ENCODE assay signal across 9 cellular contexts in genomic region chr6:12608016-12608860, GRCh38.
DNase-seq lines count a peak whose midpoint lies in the region; ATAC-seq, FAIRE-seq and TF ChIP-seq lines count a peak whose summit lies in the region.
"Had no signal": no experiment of that assay in that cellular context is flagged by ENCODE, and none has a peak within 500 bp of the region (broad histone marks: within the 10 kb centered on the region; RNA-seq: fewer than 3 reads in every experiment).

No MANE protein-coding gene starts in this region.

- H3K27ac ChIP-seq in endothelial cell of umbilical vein (ENCODE audit: insufficient read depth, low read depth, low read length) (peak overlapping the region; percentile 70), prostate gland (no peak overlapping the region)
- H3K27ac ChIP-seq: pancreas had no signal

- TF ChIP-seq POLR2A in endothelial cell of umbilical vein (IDR thresholded peaks at IDR 0.05; ENCODE audit: low read depth, low read length) (no peak), prostate gland (IDR thresholded peaks at IDR 0.05) (no peak)

- H3K4me1 Mint-ChIP-seq in effector memory CD8-positive, alpha-beta T cell (ENCODE audit: low read depth in 2 of 2) = no peaks in the 10 kb centered on the region
- peaks cover 1% of the 10 kb centered on the region for H3K4me1 Mint-ChIP-seq in glutamatergic neuron (ENCODE audit: low read depth, unreplicated experiment)

- H3K4me3 Mint-ChIP-seq in effector memory CD8-positive, alpha-beta T cell = no peak overlapping the region
- no peak overlapping the region for H3K4me3 Mint-ChIP-seq in glutamatergic neuron (ENCODE audit: unreplicated experiment)

- H3K9me3 ChIP-seq in endothelial cell of umbilical vein (replicated peaks; ENCODE audit: control insufficient read depth, insufficient read depth, low read length) = no peaks in the 10 kb centered on the region
- H3K9me3 ChIP-seq in prostate gland = no peaks in the 10 kb centered on the region
- H3K9me3 ChIP-seq: pancreas had no signal

- no peak overlapping the region for H3K27ac Mint-ChIP-seq in effector memory CD8-positive, alpha-beta T cell
- H3K27ac Mint-ChIP-seq in glutamatergic neuron (ENCODE audit: unreplicated experiment) = no peak overlapping the region

- peak overlapping the region; percentile 41 for H3K9ac ChIP-seq in endothelial cell of umbilical vein (replicated peaks; ENCODE audit: extremely low read depth, insufficient read depth, low read length)

- peak overlapping the region; percentile 67 for H3K4me2 ChIP-seq in endothelial cell of umbilical vein (ENCODE audit: insufficient read depth, low read length)

- CTCF ChIA-PET in endothelial cell of umbilical vein (lab: Charles Lee) = interaction anchor here (1.0 to 10.9 kb wide), 9 partner anchors 68 to 1033 kb away, joined by 3 to 203 read pairs (median 4); partner anchors contain the start of gene EDN1

- no peaks in the 10 kb centered on the region for H3K36me3 ChIP-seq in endothelial cell of umbilical vein (ENCODE audit: control insufficient read depth in 2 of 2, extremely low read depth in 1 of 2, insufficient read depth in 2 of 2, low read length in 2 of 2)
- no peaks in the 10 kb centered on the region for H3K36me3 ChIP-seq in prostate gland
- H3K36me3 ChIP-seq in H7 (replicated peaks; ENCODE audit: control insufficient read depth, insufficient read depth, low read length) = no peaks in the 10 kb centered on the region
- H3K36me3 ChIP-seq: pancreas had no signal

- WGBS in prostate gland = 34% methylated on average over 8 of the region's 8 CpGs

- H3K4me1 ChIP-seq in endothelial cell of umbilical vein (ENCODE audit: control insufficient read depth, extremely low read depth, insufficient read depth, low read length) = peaks cover 21% of the 10 kb centered on the region
- no peaks in the 10 kb centered on the region for H3K4me1 ChIP-seq in prostate gland (replicated peaks)
- H3K4me1 ChIP-seq: pancreas had no signal

- peak overlapping the region in 1 of 3 experiments; percentile 4 for H3K4me3 ChIP-seq in endothelial cell of umbilical vein (replicated peaks in 1 of 3; ENCODE audit: insufficient read depth in 1 of 3, low read depth in 1 of 3, low read length in 3 of 3)
- no peak overlapping the region for H3K4me3 ChIP-seq in prostate gland
- H3K4me3 ChIP-seq in H7 (ENCODE audit: insufficient read depth, low read depth, low read length) = no peak overlapping the region
- H3K4me3 ChIP-seq: pancreas had no signal

- H2AFZ ChIP-seq in endothelial cell of umbilical vein (ENCODE audit: low read depth, low read length) = peak overlapping the region; percentile 24

- no peaks in the 10 kb centered on the region for H3K79me2 ChIP-seq in endothelial cell of umbilical vein (ENCODE audit: control insufficient read depth, insufficient read depth, low read length)

- intact Hi-C loops in endothelial cell of umbilical vein (cut with micrococcal nuclease) (loop anchor here (1.0 to 10.0 kb wide), 5 partner anchors 286 to 841 kb away; partner anchors contain the start of gene HIVEP1), prostate gland (cut with DNase I) (loop anchor here (10.0 kb wide), 2 partner anchors 953 to 1023 kb away; no protein-coding TSS in a partner anchor)

- H3K9me3 Mint-ChIP-seq in effector memory CD8-positive, alpha-beta T cell = no peaks in the 10 kb centered on the region
- no peaks in the 10 kb centered on the region for H3K9me3 Mint-ChIP-seq in glutamatergic neuron (ENCODE audit: unreplicated experiment)

- H3K9me1 ChIP-seq in endothelial cell of umbilical vein (replicated peaks; ENCODE audit: control insufficient read depth, extremely low read depth, insufficient read depth, low read length) = no peaks in the 10 kb centered on the region

- ATAC-seq in GM21515 (IDR thresholded peaks at IDR 0.05; ENCODE audit: unreplicated experiment) (peak; percentile 75), HG03565 (IDR thresholded peaks at IDR 0.05; ENCODE audit: unreplicated experiment) (peak; percentile 78)
- ATAC-seq in effector memory CD8-positive, alpha-beta T cell (replicated peaks) = no peak

- POLR2A ChIA-PET in endothelial cell of umbilical vein (lab: Charles Lee) = interaction anchor here (2.2 kb wide), 1 partner anchor 310 kb away, joined by 10 read pairs; no protein-coding TSS in a partner anchor

- peaks cover 10 to 21% of the 10 kb centered on the region in 2 donors for H3K27me3 Mint-ChIP-seq in effector memory CD8-positive, alpha-beta T cell
- no peaks in the 10 kb centered on the region for H3K27me3 Mint-ChIP-seq in glutamatergic neuron (ENCODE audit: unreplicated experiment)

- dilution Hi-C loops in endothelial cell of umbilical vein (cut with MboI; ENCODE audit: extremely low pct_ligation_motif_present, low sequenced_read_pairs) = no loop called here

- peaks cover 0 to 1% of the 10 kb centered on the region in 2 experiments for H3K27me3 ChIP-seq in endothelial cell of umbilical vein (ENCODE audit: control insufficient read depth in 2 of 2, insufficient read depth in 2 of 2, low read length in 2 of 2)
- H3K27me3 ChIP-seq in prostate gland (replicated peaks; ENCODE audit: insufficient read depth) = no peaks in the 10 kb centered on the region
- H3K27me3 ChIP-seq in H7 (ENCODE audit: control insufficient read depth, insufficient read depth, low read length) = no peaks in the 10 kb centered on the region
- H3K27me3 ChIP-seq: pancreas had no signal

- FAIRE-seq in endothelial cell of umbilical vein (lab: Jason Lieb, UNC) = peak; percentile 44
- FAIRE-seq: pancreas had no signal

- H3K36me3 Mint-ChIP-seq in effector memory CD8-positive, alpha-beta T cell (ENCODE audit: insufficient read depth) = no peaks in the 10 kb centered on the region
- H3K36me3 Mint-ChIP-seq in glutamatergic neuron (ENCODE audit: unreplicated experiment) = no peaks in the 10 kb centered on the region

- TF ChIP-seq CTCF in endothelial cell of umbilical vein (IDR thresholded peaks at IDR 0.05; ENCODE audit: extremely low read depth in 1 of 2, insufficient read depth in 1 of 2, low read depth in 1 of 2, low read length in 2 of 2) (no peak), prostate gland (IDR thresholded peaks at IDR 0.05) (no peak), glutamatergic neuron (IDR thresholded peaks at IDR 0.05; ENCODE audit: partially characterized antibody, unreplicated experiment) (no peak)

- no peaks in the 10 kb centered on the region for H4K20me1 ChIP-seq in endothelial cell of umbilical vein (replicated peaks; ENCODE audit: control insufficient read depth, extremely low read depth, insufficient read depth, low read length)

- TSS peak; percentile 64 for BruUV-seq in endothelial cell of umbilical vein (replicated peaks; lab: Mats Ljungman, UMichigan)

- DNase-seq in DMS53 treated with DMSO at 0.1 percent for 48 hours (lab: John Stamatoyannopoulos, UW; ENCODE audit: unreplicated experiment) (peak; percentile 9), endothelial cell of umbilical vein (ENCODE audit: low read depth, low spot score) (peak; percentile 64), prostate gland (ENCODE audit: low spot score) (no peak), glutamatergic neuron (no peak), H7 (no peak)
- no peak for DNase-seq in effector memory CD8-positive, alpha-beta T cell
- DNase-seq: pancreas had no signal

TF ChIP-seq in endothelial cell of umbilical vein, 7 proteins besides CTCF, POLR2A, EP300 and RAD21:
- TF ChIP-seq FOS (IDR thresholded peaks at IDR 0.05; ENCODE audit: borderline replicate concordance, insufficient read depth, low read length) (peak; percentile 38), EZH2 (IDR thresholded peaks at IDR 0.05; ENCODE audit: borderline replicate concordance, low read depth, low read length, severe bottlenecking) (no peak), JUN (IDR thresholded peaks at IDR 0.05; ENCODE audit: borderline replicate concordance, insufficient read depth, insufficient read length, low read depth) (peak; percentile 78)
TF ChIP-seq in endothelial cell of umbilical vein: peak in this region for 2.

Comparison
In these comparisons a context has a peak if more than half of its experiments do, and no peak if none do; other contexts are left out.
1. DNase-seq: peak in DMS53 treated with DMSO at 0.1 percent for 48 hours (single experiment) and endothelial cell of umbilical vein (single experiment); none in prostate gland (single experiment), effector memory CD8-positive, alpha-beta T cell (0 of 3), glutamatergic neuron (single experiment) and H7 (single experiment).